Comparison of ENCODE assay signal across 13 cellular contexts in the genomic region with DNA sequence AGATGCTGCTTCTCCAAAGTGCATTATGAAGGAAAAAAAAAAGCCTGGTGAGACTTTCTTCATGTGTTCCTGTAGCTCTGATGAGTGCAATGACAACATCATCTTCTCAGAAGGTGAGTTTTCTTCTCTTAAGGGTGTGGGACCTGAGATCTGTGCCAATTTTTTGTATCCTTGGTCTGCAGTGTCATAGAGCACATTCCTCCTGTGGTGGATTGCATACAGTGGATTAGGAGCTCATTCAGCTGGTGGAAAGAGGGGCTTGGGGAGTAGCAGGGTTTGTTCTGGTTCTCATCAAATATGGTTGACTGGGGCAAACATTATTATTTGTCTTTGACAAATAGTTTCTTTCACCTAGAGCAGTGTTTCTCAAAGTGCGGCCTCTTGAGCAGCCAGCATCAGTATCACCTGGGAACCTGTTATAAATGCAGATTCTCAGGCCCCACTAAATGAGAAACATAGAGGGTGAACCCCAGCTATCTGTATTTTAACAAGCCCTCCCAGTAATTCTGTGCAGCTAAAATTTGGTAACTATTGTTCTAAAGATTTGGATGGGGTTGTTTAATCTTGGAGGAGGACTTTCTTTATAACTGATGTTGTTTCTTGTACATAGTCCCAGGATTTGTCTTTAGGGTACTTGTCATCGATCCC. TPM values are rescaled to one million over a fixed set of nuclear protein-coding genes. Genes with fewer than 3 reads are reported as not detected.
A peak's percentile ranks its signal among the peaks of the same experiment; 100 is the strongest.
DNase-seq lines count a peak whose midpoint lies in the region; ATAC-seq and TF ChIP-seq lines count a peak whose summit lies in the region.
"Had no signal": no experiment of that assay in that cellular context is flagged by ENCODE, and none has a peak within 500 bp of the region (broad histone marks: within the 10 kb centered on the region; RNA-seq: fewer than 3 reads in every experiment).

No MANE protein-coding gene starts in this region.

- H3K27ac Mint-ChIP-seq in stimulated activated naive CD8-positive, alpha-beta T cell treated with anti-CD3 and anti-CD28 coated beads, Interleukin-15, Interleukin-2, amounts not matched to agents 100 ng/mL and 50 ng/mL, for 24 hours: peak overlapping the region; percentile 89
- peak overlapping the region; percentile 96 for H3K27ac Mint-ChIP-seq in activated naive CD8-positive, alpha-beta T cell

- no peaks in the 10 kb centered on the region for H3K9me3 Mint-ChIP-seq in stimulated activated naive CD8-positive, alpha-beta T cell treated with anti-CD3 and anti-CD28 coated beads, Interleukin-15, Interleukin-2, amounts not matched to agents 100 ng/mL and 50 ng/mL, for 24 hours
- no peaks in the 10 kb centered on the region for H3K9me3 Mint-ChIP-seq in activated naive CD8-positive, alpha-beta T cell (ENCODE audit: low read depth)

- H3K27me3 Mint-ChIP-seq in stimulated activated naive CD8-positive, alpha-beta T cell treated with anti-CD3 and anti-CD28 coated beads, Interleukin-15, Interleukin-2, amounts not matched to agents 100 ng/mL and 50 ng/mL, for 24 hours: no peaks in the 10 kb centered on the region
- H3K27me3 Mint-ChIP-seq in activated naive CD8-positive, alpha-beta T cell: no peaks in the 10 kb centered on the region

- peaks cover 95% of the 10 kb centered on the region for H3K36me3 ChIP-seq in mesodermal cell (ENCODE audit: control insufficient read depth, insufficient read depth, low read length)

- WGBS in mesodermal cell (ENCODE audit: insufficient coverage in 2 of 2), 2 experiments: 80 to 100% methylated on average over 1 of the region's 2 CpGs

- H3K4me3 ChIP-seq in mesodermal cell (ENCODE audit: extremely low read depth, insufficient read depth, low read length, poor library complexity, severe bottlenecking): no peak overlapping the region
- H3K4me3 ChIP-seq: dorsolateral prefrontal cortex, SK-N-MC had no signal

- in situ Hi-C loops in GM13976 (cut with MboI; ENCODE audit: low sequenced_read_pairs, unreplicated experiment): no loop called here

- H3K9me3 ChIP-seq in mesodermal cell (ENCODE audit: control insufficient read depth, low read length): no peaks in the 10 kb centered on the region

- ATAC-seq in stimulated activated naive CD8-positive, alpha-beta T cell treated with anti-CD3 and anti-CD28 coated beads, Interleukin-15, Interleukin-2, amounts not matched to agents 100 U/mL and 50 U/mL, for 24 hours: no peak

- H3K27ac ChIP-seq in mesodermal cell (ENCODE audit: low read depth, low read length, severe bottlenecking): peak overlapping the region; percentile 1
- H3K27ac ChIP-seq: SK-N-MC had no signal

- peaks cover 97% of the 10 kb centered on the region for H3K36me3 Mint-ChIP-seq in stimulated activated naive CD8-positive, alpha-beta T cell treated with anti-CD3 and anti-CD28 coated beads, Interleukin-15, Interleukin-2, amounts not matched to agents 100 ng/mL and 50 ng/mL, for 24 hours (ENCODE audit: low read depth)
- H3K36me3 Mint-ChIP-seq in activated naive CD8-positive, alpha-beta T cell: peaks cover 67% of the 10 kb centered on the region

- peaks cover 7% of the 10 kb centered on the region for H3K4me1 ChIP-seq in mesodermal cell (ENCODE audit: control insufficient read depth, insufficient read depth, low read length, poor library complexity, severe bottlenecking)

- no peak overlapping the region for H3K4me3 Mint-ChIP-seq in stimulated activated naive CD8-positive, alpha-beta T cell treated with anti-CD3 and anti-CD28 coated beads, Interleukin-15, Interleukin-2, amounts not matched to agents 100 ng/mL and 50 ng/mL, for 24 hours
- H3K4me3 Mint-ChIP-seq in activated naive CD8-positive, alpha-beta T cell: peak overlapping the region; percentile 66

- no peak for DNase-seq in stimulated activated naive CD8-positive, alpha-beta T cell treated with anti-CD3 and anti-CD28 coated beads, Interleukin-15, Interleukin-2, amounts not matched to agents 100 U/mL and 50 U/mL, for 24 hours
- no peak for DNase-seq in GM13976 (ENCODE audit: low spot score)
- no peak for DNase-seq in 8988T
- DNase-seq in NCI-H2107 treated with DMSO at 0.1 percent for 48 hours (lab: John Stamatoyannopoulos, UW; ENCODE audit: unreplicated experiment): no peak
- DNase-seq in DMS53 (lab: John Stamatoyannopoulos, UW): no peak
- DNase-seq: activated CD4-positive, CD25-positive, alpha-beta regulatory T cell treated with anti-CD3 and anti-CD28 coated beads, Interleukin-2, amount 50 U/mL, for 72 hours; dorsolateral prefrontal cortex; NCI-H1694 treated with DMSO at 0.1 percent for 48 hours; NCI-H82 had no signal

- no peak for TF ChIP-seq CTCF in GM13976 (IDR thresholded peaks at IDR 0.05; ENCODE audit: borderline replicate concordance, control extremely low read depth, extremely low read depth, insufficient read depth, missing control alignments)

- peaks cover 100% of the 10 kb centered on the region for H3K4me1 Mint-ChIP-seq in stimulated activated naive CD8-positive, alpha-beta T cell treated with anti-CD3 and anti-CD28 coated beads, Interleukin-15, Interleukin-2, amounts not matched to agents 100 ng/mL and 50 ng/mL, for 24 hours (ENCODE audit: low read depth)
- H3K4me1 Mint-ChIP-seq in activated naive CD8-positive, alpha-beta T cell (ENCODE audit: low read depth): peaks cover 99% of the 10 kb centered on the region

RNA-seq across cellular contexts. Expression of gene TGFBR2, which starts 44.1 kb away (rescaled TPM):
- 19.4 TPM for polyA plus RNA-seq in mesodermal cell (2013, experiment 1 of 2)
- polyA plus RNA-seq in mesodermal cell (2013, experiment 2 of 2): 18.8 TPM
